ENCODE assay signal across 13 cellular contexts in the genomic region with DNA sequence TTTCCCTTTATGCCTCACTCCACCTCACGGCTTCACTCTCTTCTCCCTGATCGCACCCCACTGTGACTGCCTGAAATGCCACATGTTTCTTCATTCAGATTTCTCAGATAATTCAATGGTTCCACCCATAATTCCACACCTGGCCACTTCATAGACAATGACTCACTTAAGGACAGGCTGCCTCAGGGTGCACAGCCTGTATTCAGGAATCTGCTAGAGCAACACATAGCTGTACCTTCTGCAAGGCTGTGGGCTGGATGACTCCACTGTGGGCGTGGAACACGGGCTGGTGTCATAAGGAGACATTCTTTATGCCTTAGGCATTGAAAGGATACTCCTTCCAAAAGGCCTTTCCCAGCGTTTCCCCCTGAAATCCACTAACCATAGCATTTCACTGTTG. TPM values are rescaled to one million over a fixed set of nuclear protein-coding genes. Genes with fewer than 3 reads are reported as not detected.
A peak's percentile ranks its signal among the peaks of the same experiment; 100 is the strongest.
DNase-seq lines count a peak whose midpoint lies in the region; ATAC-seq and TF ChIP-seq lines count a peak whose summit lies in the region.
"Had no signal": no experiment of that assay in that cellular context is flagged by ENCODE, and none has a peak within 500 bp of the region (broad histone marks: within the 10 kb centered on the region; RNA-seq: fewer than 3 reads in every experiment).

No MANE protein-coding gene starts in this region.

- TF ChIP-seq CTCF in fibroblast of the aortic adventitia (IDR thresholded peaks at IDR 0.05; ENCODE audit: insufficient read depth, low read length), result no peak

- no peaks in the 10 kb centered on the region for H3K9me3 Mint-ChIP-seq in activated T-cell treated with anti-CD3 and anti-CD28 coated beads, Interleukin-2, amount 50 U/mL, for 4 hours
- H3K9me3 Mint-ChIP-seq: stimulated activated effector memory CD8-positive, alpha-beta T cell treated with anti-CD3 and anti-CD28 coated beads, Interleukin-12 subunit alpha, Interleukin-12 subunit beta, amount 100 ng/mL, for 72 hours had no signal

- ATAC-seq in activated T-cell treated with anti-CD3 and anti-CD28 coated beads, Interleukin-2, amount 50 U/mL, for 4 hours, result no peak
- ATAC-seq: left cardiac atrium; stimulated activated effector memory CD8-positive, alpha-beta T cell treated with anti-CD3 and anti-CD28 coated beads, Interleukin-12 subunit alpha, Interleukin-12 subunit beta, amount 100 ng/mL, for 72 hours had no signal

- H3K4me3 ChIP-seq in fibroblast of the aortic adventitia (ENCODE audit: low read depth, low read length), result no peak overlapping the region
- H3K4me3 ChIP-seq: cardiac muscle cell, HAP-1 had no signal

- H3K27me3 Mint-ChIP-seq in activated T-cell treated with anti-CD3 and anti-CD28 coated beads, Interleukin-2, amount 50 U/mL, for 4 hours (ENCODE audit: low read depth), result no peaks in the 10 kb centered on the region

- no peaks in the 10 kb centered on the region for H3K4me1 Mint-ChIP-seq in activated T-cell treated with anti-CD3 and anti-CD28 coated beads, Interleukin-2, amount 50 U/mL, for 4 hours (ENCODE audit: low read depth)
- H3K4me1 Mint-ChIP-seq: stimulated activated effector memory CD8-positive, alpha-beta T cell treated with anti-CD3 and anti-CD28 coated beads, Interleukin-12 subunit alpha, Interleukin-12 subunit beta, amount 100 ng/mL, for 72 hours had no signal

- peak; percentile 19 for DNase-seq in SIG-M5 treated with dmso at 0.1 percent for 504 hours (lab: John Stamatoyannopoulos, UW; ENCODE audit: unreplicated experiment)
- no peak for DNase-seq in SIG-M5 (lab: John Stamatoyannopoulos, UW)
- peak; percentile 95 for DNase-seq in RPMI7951 (ENCODE audit: low read depth)
- DNase-seq in fibroblast of the aortic adventitia (ENCODE audit: low read depth), result peak; percentile 4
- no peak for DNase-seq in activated T-cell treated with anti-CD3 and anti-CD28 coated beads, Interleukin-2, amount 50 U/mL, for 4 hours
- no peak for DNase-seq in activated gamma-delta T cell treated with Interleukin-2 at 50 U/mL for 16 hours
- no peak for DNase-seq in mucosa of gallbladder (ENCODE audit: low spot score)
- no peak for DNase-seq in DMS114 treated with DMSO at 0.1 percent for 48 hours (lab: John Stamatoyannopoulos, UW; ENCODE audit: unreplicated experiment)
- DNase-seq: GF-D8, left cardiac atrium had no signal

- H3K4me3 Mint-ChIP-seq in activated T-cell treated with anti-CD3 and anti-CD28 coated beads, Interleukin-2, amount 50 U/mL, for 4 hours, result no peak overlapping the region
- H3K4me3 Mint-ChIP-seq: stimulated activated effector memory CD8-positive, alpha-beta T cell treated with anti-CD3 and anti-CD28 coated beads, Interleukin-12 subunit alpha, Interleukin-12 subunit beta, amount 100 ng/mL, for 72 hours had no signal

- H3K36me3 Mint-ChIP-seq in activated T-cell treated with anti-CD3 and anti-CD28 coated beads, Interleukin-2, amount 50 U/mL, for 4 hours (ENCODE audit: insufficient read depth), result no peaks in the 10 kb centered on the region
- H3K36me3 Mint-ChIP-seq: stimulated activated effector memory CD8-positive, alpha-beta T cell treated with anti-CD3 and anti-CD28 coated beads, Interleukin-12 subunit alpha, Interleukin-12 subunit beta, amount 100 ng/mL, for 72 hours had no signal

RNA-seq across cellular contexts. Expression of a gene that starts 36.1 kb away (rescaled TPM):
- not detected in 2 replicates for total RNA-seq in RPMI7951 (2014; rRNA removed; shearing (Covaris generic))
- under 0.01 and 1.5 TPM in 2 replicates for total RNA-seq in fibroblast of the aortic adventitia (ENCODE audit: low replicate concordance)
- total RNA-seq in activated T-cell treated with anti-CD3 and anti-CD28 coated beads, Interleukin-2, amount 50 U/mL, for 4 hours, result under 1 TPM; 0.13 to 0.19 (median 0.18) TPM
- 0.29 TPM for total RNA-seq in mucosa of gallbladder

Comparison
In these comparisons a context has a peak if more than half of its experiments do, and no peak if none do; other contexts are left out.
1. DNase-seq: peak in SIG-M5 treated with dmso at 0.1 percent for 504 hours (single experiment), RPMI7951 (single experiment) and fibroblast of the aortic adventitia (single experiment); none in SIG-M5 (single experiment), activated T-cell treated with anti-CD3 and anti-CD28 coated beads, Interleukin-2, amount 50 U/mL, for 4 hours (single experiment), activated gamma-delta T cell treated with Interleukin-2 at 50 U/mL for 16 hours (single experiment), mucosa of gallbladder (single experiment) and DMS114 treated with DMSO at 0.1 percent for 48 hours (single experiment).